Comparison of ENCODE assay signal across 16 cellular contexts in genomic region chr9:137082925-137083290, GRCh38. TPM values are rescaled to one million over a fixed set of nuclear protein-coding genes. Genes with fewer than 3 reads are reported as not detected.
DNase-seq lines count a peak whose midpoint lies in the region; TF ChIP-seq lines count a peak whose summit lies in the region.
"Had no signal": no experiment of that assay in that cellular context is flagged by ENCODE, and none has a peak within 500 bp of the region (broad histone marks: within the 10 kb centered on the region; RNA-seq: fewer than 3 reads in every experiment).

No MANE protein-coding gene starts in this region.

- intact Hi-C loops in MCF 10A (cut with micrococcal nuclease) (no loop called here), mammary epithelial cell (cut with micrococcal nuclease) (loop anchor here (1.0 kb wide), 2 partner anchors 13 to 37 kb away; partner anchors contain the start of genes NPDC1 and SAPCD2), ascending aorta (cut with DNase I) (no loop called here), uterus (cut with DNase I; ENCODE audit: low total_unique reads) (no loop called here)

- H3K27me3 ChIP-seq in mammary epithelial cell (ENCODE audit: insufficient read depth, low read length) (no peaks in the 10 kb centered on the region), ascending aorta (no peaks in the 10 kb centered on the region), uterus (no peaks in the 10 kb centered on the region)
- no peaks in the 10 kb centered on the region for H3K27me3 ChIP-seq in effector memory CD4-positive, alpha-beta T cell (replicated peaks; ENCODE audit: control insufficient read depth, insufficient read depth, low read length, poor library complexity, severe bottlenecking)
- H3K27me3 ChIP-seq: pancreas had no signal

- H2AFZ ChIP-seq in mammary epithelial cell (ENCODE audit: low read depth, low read length) = no peak overlapping the region

- TF ChIP-seq CTCF in MCF 10A (IDR thresholded peaks at IDR 0.05; ENCODE audit: unreplicated experiment) (no peak), mammary epithelial cell (conservative IDR thresholded peaks at IDR 0.05 in 1 of 2, IDR thresholded peaks at IDR 0.05 in 1 of 2; ENCODE audit: extremely low read depth in 1 of 2, insufficient read depth in 1 of 2, low read depth in 1 of 2, low read length in 2 of 2) (no peak), ascending aorta (IDR thresholded peaks at IDR 0.05) (no peak), uterus (IDR thresholded peaks at IDR 0.05) (no peak)

- no peaks in the 10 kb centered on the region for H3K27me3 Mint-ChIP-seq in MCF 10A (ENCODE audit: insufficient read depth, unreplicated experiment)
- H3K27me3 Mint-ChIP-seq: activated naive CD8-positive, alpha-beta T cell had no signal

- peaks cover 11% of the 10 kb centered on the region for H3K79me2 ChIP-seq in mammary epithelial cell (ENCODE audit: insufficient read depth, low read length)

- dilution Hi-C loops in mammary epithelial cell (cut with HindIII; ENCODE audit: low sequenced_read_pairs) = loop anchor here (5.0 kb wide), 1 partner anchor 56 kb away; the partner anchor contains the start of gene ABCA2

- H3K4me2 ChIP-seq in mammary epithelial cell (ENCODE audit: insufficient read depth, low read depth, low read length) = no peak overlapping the region
- H3K4me2 ChIP-seq: KMS-11 had no signal

- WGBS in mammary epithelial cell (ENCODE audit: low coverage, missing lambda C conversion rate) = 93% methylated on average over 5 of the region's 8 CpGs
- 89% methylated on average over 7 to 8 of the region's 8 CpGs for WGBS in mesodermal cell (ENCODE audit: insufficient coverage in 2 of 2), 2 experiments

- H3K36me3 Mint-ChIP-seq in MCF 10A (ENCODE audit: insufficient read depth, unreplicated experiment) = no peaks in the 10 kb centered on the region
- H3K36me3 Mint-ChIP-seq: activated naive CD8-positive, alpha-beta T cell had no signal

- H3K27ac Mint-ChIP-seq in MCF 10A (ENCODE audit: low read depth, unreplicated experiment) = peak overlapping the region; percentile 84
- H3K27ac Mint-ChIP-seq: activated naive CD8-positive, alpha-beta T cell had no signal

- no peak for DNase-seq in MCF 10A (ENCODE audit: unreplicated experiment)
- DNase-seq in mammary epithelial cell = no peak
- no peak for DNase-seq in ascending aorta (ENCODE audit: low spot score in 2 of 2)
- peak in 1 of 2 donors; percentile 15 for DNase-seq in uterus
- no peak for DNase-seq in effector memory CD4-positive, alpha-beta T cell
- DNase-seq in C1 segment of cervical spinal cord (lab: John Stamatoyannopoulos, UW) = no peak
- no peak for DNase-seq in NCI-H1417 treated with DMSO at 0.1 percent for 48 hours (lab: John Stamatoyannopoulos, UW)
- DNase-seq: activated T-cell treated with anti-CD3 and anti-CD28 coated beads, Interleukin-2, amount 50 U/mL, for 1 hour; NCI-H146; T-helper 2 cell had no signal

- H3K4me1 ChIP-seq in mammary epithelial cell (ENCODE audit: insufficient read depth, low read length) = peaks cover 51% of the 10 kb centered on the region
- peaks cover 17 to 24% of the 10 kb centered on the region in 2 donors for H3K4me1 ChIP-seq in ascending aorta
- H3K4me1 ChIP-seq in mesodermal cell (ENCODE audit: control insufficient read depth, insufficient read depth, low read length, poor library complexity, severe bottlenecking) = peaks cover 29% of the 10 kb centered on the region
- peaks cover 0 to 13% of the 10 kb centered on the region in 2 donors for H3K4me1 ChIP-seq in uterus
- peaks cover 25% of the 10 kb centered on the region for H3K4me1 ChIP-seq in effector memory CD4-positive, alpha-beta T cell (ENCODE audit: control insufficient read depth, insufficient read depth, low read length, poor library complexity, severe bottlenecking)

- H3K27ac ChIP-seq in mammary epithelial cell (ENCODE audit: insufficient read depth, low read depth, low read length) = no peak overlapping the region
- peak overlapping the region; percentile 16 to 60 for H3K27ac ChIP-seq in ascending aorta
- H3K27ac ChIP-seq in mesodermal cell (ENCODE audit: low read depth, low read length, severe bottlenecking) = peak overlapping the region; percentile 16
- H3K27ac ChIP-seq in uterus = peak overlapping the region; percentile 40 to 67
- no peak overlapping the region for H3K27ac ChIP-seq in effector memory CD4-positive, alpha-beta T cell (ENCODE audit: insufficient read depth, low read length, poor library complexity, severe bottlenecking)
- H3K27ac ChIP-seq: KMS-11 had no signal

- in situ Hi-C loops in mammary epithelial cell (cut with MboI; ENCODE audit: low sequenced_read_pairs in 2 of 2) = no loop called here

- no peak overlapping the region for H3K9ac ChIP-seq in mammary epithelial cell (ENCODE audit: insufficient read depth, low read length)
- H3K9ac ChIP-seq: KMS-11 had no signal

- no peaks in the 10 kb centered on the region for H4K20me1 ChIP-seq in mammary epithelial cell (ENCODE audit: insufficient read depth, low read length)

- no peak for TF ChIP-seq POLR2A in uterus (IDR thresholded peaks at IDR 0.05)

- no peaks in the 10 kb centered on the region for H3K9me3 Mint-ChIP-seq in MCF 10A (ENCODE audit: unreplicated experiment)

- no peaks in the 10 kb centered on the region for H3K36me3 ChIP-seq in mammary epithelial cell (ENCODE audit: insufficient read depth, low read length)
- peaks cover 8 to 10% of the 10 kb centered on the region in 2 donors for H3K36me3 ChIP-seq in ascending aorta
- H3K36me3 ChIP-seq in mesodermal cell (ENCODE audit: control insufficient read depth, insufficient read depth, low read length) = peaks cover 4% of the 10 kb centered on the region
- H3K36me3 ChIP-seq in uterus = no peaks in the 10 kb centered on the region
- peaks cover 7% of the 10 kb centered on the region for H3K36me3 ChIP-seq in effector memory CD4-positive, alpha-beta T cell (ENCODE audit: control insufficient read depth, insufficient read depth, low read length)
- H3K36me3 ChIP-seq: pancreas had no signal

- H3K9me3 ChIP-seq in mammary epithelial cell (replicated peaks; ENCODE audit: insufficient read depth, low read length) (no peaks in the 10 kb centered on the region), ascending aorta (no peaks in the 10 kb centered on the region), mesodermal cell (ENCODE audit: control insufficient read depth, low read length) (no peaks in the 10 kb centered on the region), uterus (no peaks in the 10 kb centered on the region)
- no peaks in the 10 kb centered on the region for H3K9me3 ChIP-seq in effector memory CD4-positive, alpha-beta T cell (ENCODE audit: control insufficient read depth, low read length)
- H3K9me3 ChIP-seq: mucosa of descending colon, pancreas, spleen had no signal

- CTCF ChIA-PET in MCF 10A (lab: Yijun Ruan, JAX) (interaction anchor here (0.7 to 3.8 kb wide), 5 partner anchors 16 to 245 kb away, joined by 3 to 23 read pairs (median 5); partner anchors contain the start of gene ABCA2), mammary epithelial cell (lab: Charles Lee; ENCODE audit: low non-redundant PET) (interaction anchor here (0.6 kb wide), 1 partner anchor 53 kb away, joined by 5 read pairs; no protein-coding TSS in a partner anchor)

- peaks cover 28% of the 10 kb centered on the region for H3K4me1 Mint-ChIP-seq in MCF 10A (ENCODE audit: insufficient read depth, unreplicated experiment)

- BruUV-seq in MCF 10A (replicated peaks; lab: Mats Ljungman, UMichigan) = no TSS peak
- no TSS peak for BruUV-seq in mammary epithelial cell (replicated peaks; lab: Mats Ljungman, UMichigan)

- POLR2A ChIA-PET in MCF 10A (lab: Yijun Ruan, JAX) = interaction anchor here (0.6 to 1.9 kb wide), 8 partner anchors 11 to 135 kb away, joined by 3 to 9 read pairs (median 3); partner anchors contain the start of genes NPDC1 and SAPCD2

- no peak overlapping the region for H3K4me3 Mint-ChIP-seq in MCF 10A (ENCODE audit: unreplicated experiment)
- H3K4me3 Mint-ChIP-seq: activated naive CD8-positive, alpha-beta T cell had no signal

- no peak overlapping the region for H3K4me3 ChIP-seq in mammary epithelial cell (replicated peaks in 1 of 3; ENCODE audit: insufficient read depth in 1 of 3, low read depth in 2 of 3, low read length in 3 of 3)
- H3K4me3 ChIP-seq in ascending aorta = no peak overlapping the region
- H3K4me3 ChIP-seq in mesodermal cell (ENCODE audit: extremely low read depth, insufficient read depth, low read length, poor library complexity, severe bottlenecking) = no peak overlapping the region
- H3K4me3 ChIP-seq in uterus = no peak overlapping the region
- H3K4me3 ChIP-seq in effector memory CD4-positive, alpha-beta T cell (ENCODE audit: insufficient read depth, low read depth, low read length, poor library complexity, severe bottlenecking) = no peak overlapping the region
- H3K4me3 ChIP-seq: mucosa of descending colon, pancreas, spleen had no signal

RNA-seq across cellular contexts. Expression of gene MAN1B1, which starts 3.9 kb away (rescaled TPM):
- total RNA-seq in MCF 10A (2022) = 46.5 and 49.1 TPM in 2 replicates
- 10 to 100 TPM; 62.3 to 67.0 TPM for total RNA-seq in mammary epithelial cell
- polyA plus RNA-seq in mammary epithelial cell = 48.3 TPM
- polyA minus RNA-seq in mammary epithelial cell = 33.1 TPM
- 85.3 TPM for total RNA-seq in ascending aorta
- polyA plus RNA-seq in mesodermal cell (2013, experiment 1 of 2) = 55.1 TPM
- 46.1 TPM for polyA plus RNA-seq in mesodermal cell (2013, experiment 2 of 2)
- 10 to 100 TPM; 32.9 to 65.0 (median 47.5) TPM for total RNA-seq in uterus

RNA-seq across cellular contexts. Expression of gene UAP1L1, which starts 5.6 kb away (rescaled TPM):
- 1.0 and 3.7 TPM in 2 replicates for total RNA-seq in MCF 10A (2022)
- total RNA-seq in mammary epithelial cell = 1 to 10 TPM; 5.3 to 7.5 TPM
- 3.9 TPM for polyA plus RNA-seq in mammary epithelial cell
- polyA minus RNA-seq in mammary epithelial cell = 14.2 TPM
- 17.1 TPM for total RNA-seq in ascending aorta
- 5.8 TPM for polyA plus RNA-seq in mesodermal cell (2013, experiment 1 of 2)
- 5.2 TPM for polyA plus RNA-seq in mesodermal cell (2013, experiment 2 of 2)
- 10 to 100 TPM in 1 of 4 donors, 1 to 10 TPM in 2, under 1 TPM in 1; 0.51 to 13.8 (median 5.3) TPM for total RNA-seq in uterus

RNA-seq across cellular contexts. Expression of gene SAPCD2, which starts 12.6 kb away (rescaled TPM):
- total RNA-seq in MCF 10A (2022) = 5.7 and 15.7 TPM in 2 replicates
- total RNA-seq in mammary epithelial cell = 1 to 10 TPM; 1.0 to 6.9 TPM
- 3.9 TPM for polyA plus RNA-seq in mammary epithelial cell
- 1.7 TPM for polyA minus RNA-seq in mammary epithelial cell
- 8.7 TPM for total RNA-seq in ascending aorta
- polyA plus RNA-seq in mesodermal cell (2013, experiment 1 of 2) = 9.4 TPM
- polyA plus RNA-seq in mesodermal cell (2013, experiment 2 of 2) = 11.6 TPM
- total RNA-seq in uterus = 1 to 10 TPM in 2 of 4 donors, under 1 TPM in 1, not detected in 1; 0.15 to 5.9 (median 1.0) TPM

RNA-seq across cellular contexts. Expression of gene ENTPD2, which starts 29.0 kb away (rescaled TPM):
- 13.4 and 31.5 TPM in 2 replicates for total RNA-seq in MCF 10A (2022)
- 10 to 100 TPM; 15.5 to 19.5 TPM for total RNA-seq in mammary epithelial cell
- 3.5 TPM for polyA plus RNA-seq in mammary epithelial cell
- polyA minus RNA-seq in mammary epithelial cell = 21.7 TPM
- total RNA-seq in ascending aorta = not detected
- polyA plus RNA-seq in mesodermal cell (2013, experiment 1 of 2) = 0.44 TPM
- not detected for polyA plus RNA-seq in mesodermal cell (2013, experiment 2 of 2)
- 10 to 100 TPM in 1 of 4 donors, 1 to 10 TPM in 1, not detected in 2; 2.4 to 11.5 TPM for total RNA-seq in uterus

RNA-seq across cellular contexts. Expression of gene DPP7, which starts 31.6 kb away (rescaled TPM):
- total RNA-seq in MCF 10A (2022) (139 and 157 TPM in 2 replicates), mammary epithelial cell (10 to 100 TPM; 52.3 to 80.7 TPM), ascending aorta (176 TPM), uterus (100 to 1,000 TPM in 1 of 4 donors, 10 to 100 TPM in 3; 23.2 to 100 (median 76.8) TPM)
- 43.7 TPM for polyA plus RNA-seq in mammary epithelial cell
- 19.0 TPM for polyA minus RNA-seq in mammary epithelial cell
- polyA plus RNA-seq in mesodermal cell (2013, experiment 1 of 2) = 39.7 TPM
- polyA plus RNA-seq in mesodermal cell (2013, experiment 2 of 2) = 31.8 TPM

Comparison
In these comparisons a context has a peak if more than half of its experiments do, and no peak if none do; other contexts are left out.
1. H3K27ac ChIP-seq: peak in ascending aorta (2 of 2), mesodermal cell (single experiment) and uterus (2 of 2); none in mammary epithelial cell (single experiment) and effector memory CD4-positive, alpha-beta T cell (single experiment).